11 cellular contexts compared by ENCODE assay signal in genomic region chr21:38990424-38990794, GRCh38.
A peak's percentile ranks its signal among the peaks of the same experiment; 100 is the strongest.
DNase-seq lines count a peak whose midpoint lies in the region; ATAC-seq and TF ChIP-seq lines count a peak whose summit lies in the region.
"Had no signal": no experiment of that assay in that cellular context is flagged by ENCODE, and none has a peak within 500 bp of the region (broad histone marks: within the 10 kb centered on the region; RNA-seq: fewer than 3 reads in every experiment).

No MANE protein-coding gene starts in this region.

- H3K4me1 ChIP-seq in heart right ventricle (peaks cover 39 to 100% (median 96%) of the 10 kb centered on the region in 9 donors), mesodermal cell (ENCODE audit: control insufficient read depth, insufficient read depth, low read length, poor library complexity, severe bottlenecking) (peaks cover 25% of the 10 kb centered on the region), upper lobe of right lung (peaks cover 67% of the 10 kb centered on the region)

- H3K4me3 ChIP-seq in heart right ventricle = no peak overlapping the region
- H3K4me3 ChIP-seq in mesodermal cell (ENCODE audit: extremely low read depth, insufficient read depth, low read length, poor library complexity, severe bottlenecking) = no peak overlapping the region
- no peak overlapping the region for H3K4me3 ChIP-seq in upper lobe of right lung
- H3K4me3 ChIP-seq: K562 had no signal

- 53 to 62% methylated on average over 12 of the region's 12 CpGs for WGBS in heart right ventricle, 2 donors
- WGBS in mesodermal cell (ENCODE audit: insufficient coverage in 2 of 2), 2 experiments = 36 to 38% methylated on average over 9 to 11 of the region's 12 CpGs

- ATAC-seq in heart right ventricle (no peak), left ventricle myocardium superior (no peak), upper lobe of right lung (peak; percentile 28)
- ATAC-seq: K562; stimulated activated memory B cell treated with anti-CD40 and anti-IgM and Interleukin-4, amounts not matched to agents 10 μg/mL and 1 μg/mL and 100 μg/mL, for 72 hours had no signal

- H3K27ac ChIP-seq in heart right ventricle (peak overlapping the region; percentile 6 to 96 (median 80)), VCaP (peak overlapping the region; percentile 89), mesodermal cell (ENCODE audit: low read depth, low read length, severe bottlenecking) (peak overlapping the region; percentile 60), upper lobe of right lung (peak overlapping the region; percentile 49)

- DNase-seq in heart right ventricle = no peak
- no peak for DNase-seq in left ventricle myocardium superior
- peak; percentile 74 for DNase-seq in upper lobe of right lung
- no peak for DNase-seq in effector CD8-positive, alpha-beta T cell (lab: John Stamatoyannopoulos, UW)
- DNase-seq in NOMO-1 (lab: John Stamatoyannopoulos, UW; ENCODE audit: unreplicated experiment in 2 of 2) = no peak
- no peak for DNase-seq in GM13977 (ENCODE audit: low spot score)
- DNase-seq: activated naive CD4-positive, alpha-beta T cell had no signal

- intact Hi-C loops in heart right ventricle (cut with DNase I) = loop anchor here in 4 of 10 donors (5.0 to 10.0 kb wide), 2 partner anchors 78 to 256 kb away; no protein-coding TSS in a partner anchor
- intact Hi-C loops in left ventricle myocardium superior (cut with micrococcal nuclease) = no loop called here
- intact Hi-C loops in upper lobe of right lung (cut with DNase I) = loop anchor here (10.0 kb wide), 1 partner anchor 176 kb away; no protein-coding TSS in a partner anchor

- in situ Hi-C loops in GM13977 (cut with MboI; ENCODE audit: low pct_unique_long_range_greater_than_20kb, low sequenced_read_pairs, unreplicated experiment) = no loop called here

- peaks cover 0 to 5% (median 0%) of the 10 kb centered on the region in 7 donors for H3K27me3 ChIP-seq in heart right ventricle
- no peaks in the 10 kb centered on the region for H3K27me3 ChIP-seq in upper lobe of right lung

- H3K36me3 ChIP-seq in heart right ventricle (no peaks in the 10 kb centered on the region), mesodermal cell (ENCODE audit: control insufficient read depth, insufficient read depth, low read length) (no peaks in the 10 kb centered on the region), upper lobe of right lung (no peaks in the 10 kb centered on the region)

- H3K9me3 ChIP-seq in heart right ventricle (no peaks in the 10 kb centered on the region), mesodermal cell (ENCODE audit: control insufficient read depth, low read length) (no peaks in the 10 kb centered on the region), upper lobe of right lung (no peaks in the 10 kb centered on the region)

- no peak for TF ChIP-seq CTCF in heart right ventricle (IDR thresholded peaks at IDR 0.05)
- no peak for TF ChIP-seq CTCF in VCaP (conservative IDR thresholded peaks at IDR 0.05)
- no peak for TF ChIP-seq CTCF in upper lobe of right lung (IDR thresholded peaks at IDR 0.05)
- no peak for TF ChIP-seq CTCF in GM13977 (IDR thresholded peaks at IDR 0.05; ENCODE audit: extremely low read depth, insufficient read depth, missing control alignments)
